In the genomic region with DNA sequence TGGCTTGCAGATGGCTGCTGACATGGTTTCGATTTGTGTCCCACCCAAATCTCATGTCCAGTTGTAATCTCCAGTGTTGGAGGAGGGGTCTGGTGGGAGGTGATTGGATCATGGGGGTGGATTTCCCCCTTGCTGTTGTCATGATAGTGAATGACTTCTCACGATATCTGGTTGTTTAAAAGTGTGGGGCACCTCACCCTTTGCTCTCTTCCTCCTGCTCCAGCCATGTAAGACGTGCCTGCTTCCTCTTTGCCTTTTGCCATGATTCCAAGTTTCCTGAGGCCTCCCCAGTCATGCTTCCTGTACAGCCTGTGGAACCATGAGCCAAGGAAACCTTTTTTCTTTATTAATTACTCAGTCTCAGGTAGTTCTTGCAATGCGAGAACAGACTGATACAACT, we compare ENCODE assay signal across 34 cellular contexts.
"Had no signal": no experiment of that assay in that cellular context is flagged by ENCODE, and none has a peak within 500 bp of the region (broad histone marks: within the 10 kb centered on the region; RNA-seq: fewer than 3 reads in every experiment).

No MANE protein-coding gene starts in this region.

- H3K4me3 Mint-ChIP-seq: activated CD8-positive, alpha-beta T cell treated with anti-CD3 and anti-CD28 coated beads for 36 hours; activated naive CD8-positive, alpha-beta T cell; activated T-cell treated with anti-CD3 and anti-CD28 coated beads, Interleukin-2, amount 50 U/mL, for 4 hours; activated T-helper 17 cell treated with anti-CD3 and anti-CD28 coated beads, Interleukin-2, amount 50 U/mL, for 72 hours; central memory CD8-positive, alpha-beta T cell; WTC11 had no signal

- H3K36me3 Mint-ChIP-seq: activated naive CD8-positive, alpha-beta T cell; WTC11 had no signal

- H3K4me3 ChIP-seq: esophagus squamous epithelium, gastroesophageal sphincter had no signal

- ATAC-seq: activated CD8-positive, alpha-beta T cell treated with anti-CD3 and anti-CD28 coated beads for 36 hours; activated T-cell treated with anti-CD3 and anti-CD28 coated beads, Interleukin-2, amount 50 U/mL, for 4 hours; activated T-helper 17 cell treated with anti-CD3 and anti-CD28 coated beads, Interleukin-2, amount 50 U/mL, for 72 hours; gastroesophageal sphincter; WTC11 had no signal

- H3K9me3 ChIP-seq: esophagus squamous epithelium, gastroesophageal sphincter had no signal

- H3K9me3 Mint-ChIP-seq: activated CD8-positive, alpha-beta T cell treated with anti-CD3 and anti-CD28 coated beads for 36 hours; activated T-cell treated with anti-CD3 and anti-CD28 coated beads, Interleukin-2, amount 50 U/mL, for 4 hours; activated T-helper 17 cell treated with anti-CD3 and anti-CD28 coated beads, Interleukin-2, amount 50 U/mL, for 72 hours; central memory CD8-positive, alpha-beta T cell had no signal

- DNase-seq: activated CD4-positive, alpha-beta T cell treated with anti-CD3 and anti-CD28 coated beads for 1 hour; activated CD4-positive, alpha-beta T cell treated with anti-CD3 and anti-CD28 coated beads for 48 hours; activated CD4-positive, alpha-beta T cell treated with anti-CD3 and anti-CD28 coated beads, Interleukin-2, amount 50 U/mL, for 1 hour; activated CD4-positive, alpha-beta T cell treated with anti-CD3 and anti-CD28 coated beads, Interleukin-2, amount 50 U/mL, for 48 hours; activated CD8-positive, alpha-beta memory T cell treated with anti-CD3 and anti-CD28 coated beads for 24 hours; activated CD8-positive, alpha-beta T cell treated with anti-CD3 and anti-CD28 coated beads for 36 hours; activated effector memory CD4-positive, alpha-beta T cell treated with Interleukin-2 at 50 U/mL for 16 hours; activated gamma-delta T cell treated with Interleukin-2 at 50 U/mL for 16 hours; activated naive CD4-positive, alpha-beta T cell treated with anti-CD3 and anti-CD28 coated beads, Interleukin-2, amount 50 U/mL, for 16 hours; activated naive CD4-positive, alpha-beta T cell treated with Interleukin-2 at 50 U/mL for 16 hours; activated T-cell treated with anti-CD3 and anti-CD28 coated beads, Interleukin-2, amount 50 U/mL, for 4 hours; amniotic stem cell; anterior cingulate cortex; brain microvascular endothelial cell; cortex of kidney; dermis blood vessel endothelial cell; effector CD4-positive, alpha-beta T cell; esophagus squamous epithelium; foreskin melanocyte; T-helper 1 cell; T-helper 2 cell had no signal

- H3K27ac ChIP-seq: brain microvascular endothelial cell, epithelial cell of prostate, esophagus squamous epithelium, gastroesophageal sphincter, VCaP had no signal

- FAIRE-seq: astrocyte, bronchial epithelial cell, colon, endometrium, endothelial cell of umbilical vein, TTC549 had no signal

- H3K27me3 ChIP-seq: brain microvascular endothelial cell, esophagus squamous epithelium, gastroesophageal sphincter had no signal

- H3K27ac Mint-ChIP-seq: activated CD8-positive, alpha-beta T cell treated with anti-CD3 and anti-CD28 coated beads for 36 hours; activated naive CD8-positive, alpha-beta T cell; activated T-helper 17 cell treated with anti-CD3 and anti-CD28 coated beads, Interleukin-2, amount 50 U/mL, for 72 hours; WTC11 had no signal

- H3K27me3 Mint-ChIP-seq: activated CD8-positive, alpha-beta T cell treated with anti-CD3 and anti-CD28 coated beads for 36 hours; activated naive CD8-positive, alpha-beta T cell; activated T-helper 17 cell treated with anti-CD3 and anti-CD28 coated beads, Interleukin-2, amount 50 U/mL, for 72 hours; central memory CD8-positive, alpha-beta T cell had no signal

- H3K36me3 ChIP-seq: brain microvascular endothelial cell, esophagus squamous epithelium, gastroesophageal sphincter had no signal
